ENCODE assay signal across 6 cellular contexts in the genomic region with DNA sequence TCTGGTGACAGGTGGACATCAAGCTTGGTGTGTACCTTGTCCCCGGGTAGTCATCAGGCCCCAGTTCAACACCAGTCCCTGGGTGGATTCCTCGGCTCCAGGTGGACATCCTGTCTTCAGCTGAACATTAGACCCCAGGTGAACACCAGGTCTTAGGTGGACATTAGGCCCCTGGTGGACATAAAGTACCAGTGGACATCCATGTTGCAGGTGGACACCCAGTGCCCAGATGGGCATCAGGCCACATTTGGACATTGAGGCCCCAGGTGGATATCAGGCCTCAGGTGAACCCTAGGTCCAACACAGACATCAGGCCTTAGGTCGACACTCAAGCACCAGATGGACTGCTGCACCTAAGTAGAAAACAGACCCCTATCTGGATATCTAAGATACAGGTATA.
DNase-seq lines count a peak whose midpoint lies in the region; TF ChIP-seq lines count a peak whose summit lies in the region.
"Not testable (repeated sequence)": the region's sequence is repeated elsewhere in the genome, so short reads cannot be mapped to it uniquely, and the experiment has no call there.

No MANE protein-coding gene starts in this region.

- H3K9me3 Mint-ChIP-seq in osteocyte (ENCODE audit: unreplicated experiment): not testable (repeated sequence)

- H3K4me3 Mint-ChIP-seq in osteocyte (ENCODE audit: unreplicated experiment): not testable (repeated sequence)

- not testable (repeated sequence) for TF ChIP-seq CTCF in osteocyte (IDR thresholded peaks at IDR 0.05); spleen (IDR thresholded peaks at IDR 0.05 in 8 of 11, conservative IDR thresholded peaks at IDR 0.05 in 3 of 11)

- not testable (repeated sequence) for H3K4me3 ChIP-seq in spleen

- TF ChIP-seq POLR2A in spleen (IDR thresholded peaks at IDR 0.05): not testable (repeated sequence)

- H3K4me1 Mint-ChIP-seq in osteocyte (ENCODE audit: unreplicated experiment): not testable (repeated sequence)

- H3K36me3 ChIP-seq in spleen: not testable (repeated sequence)

- not testable (repeated sequence) for H3K36me3 Mint-ChIP-seq in osteocyte (ENCODE audit: unreplicated experiment)

- H3K27ac Mint-ChIP-seq in osteocyte (ENCODE audit: unreplicated experiment): not testable (repeated sequence)

- not testable (repeated sequence) for H3K9me3 ChIP-seq in spleen

- not testable (repeated sequence) for H3K4me1 ChIP-seq in spleen

- H3K27me3 Mint-ChIP-seq in osteocyte (ENCODE audit: unreplicated experiment): not testable (repeated sequence)

- not testable (repeated sequence) for H3K27ac ChIP-seq in spleen

- peak; percentile 58 for DNase-seq in activated effector memory CD4-positive, alpha-beta T cell treated with anti-CD3 and anti-CD28 coated beads, Interleukin-2, amount 50 U/mL, for 16 hours
- DNase-seq in dedifferentiated amniotic fluid mesenchymal stem cell (ENCODE audit: extremely low spot score): peak; percentile 8
- peak; percentile 0 for DNase-seq in fibroblast of gingiva (ENCODE audit: low read depth)
- DNase-seq in mesenteric fat pad (ENCODE audit: low spot score): peak; percentile 12
- DNase-seq in osteocyte (ENCODE audit: extremely low spot score, unreplicated experiment): peak; percentile 64
- peak; percentile 46 for DNase-seq in spleen

- intact Hi-C loops in spleen (cut with DNase I; ENCODE audit: low total_unique reads): not testable (repeated sequence)

- 67 to 80% (median 74%) methylated on average over 2 to 3 of the region's 3 CpGs; no CpG with 5 or more reads in 2 of the 5 donors for WGBS in spleen, 5 donors

- H3K27me3 ChIP-seq in spleen (replicated peaks in 1 of 7): not testable (repeated sequence)

Comparison
In these comparisons a context has a peak if more than half of its experiments do, and no peak if none do; other contexts are left out.
1. DNase-seq: peak in every context shown above with its lines; median percentile 64 in osteocyte; 58 in activated effector memory CD4-positive, alpha-beta T cell treated with anti-CD3 and anti-CD28 coated beads, Interleukin-2, amount 50 U/mL, for 16 hours; 46 in spleen; 12 in mesenteric fat pad; 8 in dedifferentiated amniotic fluid mesenchymal stem cell; 0 in fibroblast of gingiva.